ENCODE assay signal across 2 cellular contexts in genomic region chr2:172456002-172456401, GRCh38.
TF ChIP-seq lines count a peak whose summit lies in the region.

No MANE protein-coding gene starts in this region.

TF ChIP-seq in HCT116, 20 proteins besides CTCF, POLR2A, EP300 and RAD21:
- no peak for TF ChIP-seq CEBPB (IDR thresholded peaks at IDR 0.05; ENCODE audit: low read depth)
- TF ChIP-seq CBX3 (IDR thresholded peaks at IDR 0.05; ENCODE audit: low read depth): no peak
- no peak for TF ChIP-seq YY1 (IDR thresholded peaks at IDR 0.05; ENCODE audit: extremely low read depth, insufficient replicate concordance, low read depth, low read length)
- TF ChIP-seq, protein P1, sequence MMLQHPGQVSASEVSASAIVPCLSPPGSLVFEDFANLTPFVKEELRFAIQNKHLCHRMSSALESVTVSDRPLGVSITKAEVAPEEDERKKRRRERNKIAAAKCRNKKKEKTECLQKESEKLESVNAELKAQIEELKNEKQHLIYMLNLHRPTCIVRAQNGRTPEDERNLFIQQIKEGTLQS (IDR thresholded peaks at IDR 0.05): no peak
- no peak for TF ChIP-seq SP1 (IDR thresholded peaks at IDR 0.05; ENCODE audit: low read depth)
- TF ChIP-seq ZNF274 (IDR thresholded peaks at IDR 0.05; ENCODE audit: low read depth, low read length): no peak
- TF ChIP-seq TCF7L2 (IDR thresholded peaks at IDR 0.05; ENCODE audit: borderline replicate concordance, extremely low read depth, insufficient read depth, insufficient read length): no peak
- no peak for TF ChIP-seq JUND (IDR thresholded peaks at IDR 0.05)
- no peak for TF ChIP-seq ZFX (IDR thresholded peaks at IDR 0.05)
- TF ChIP-seq, protein P2, sequence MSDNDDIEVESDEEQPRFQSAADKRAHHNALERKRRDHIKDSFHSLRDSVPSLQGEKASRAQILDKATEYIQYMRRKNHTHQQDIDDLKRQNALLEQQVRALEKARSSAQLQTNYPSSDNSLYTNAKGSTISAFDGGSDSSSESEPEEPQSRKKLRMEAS (IDR thresholded peaks at IDR 0.05): no peak
- no peak for TF ChIP-seq EGR1 (IDR thresholded peaks at IDR 0.05; ENCODE audit: low read depth)
- no peak for TF ChIP-seq POLR2AphosphoS5 (IDR thresholded peaks at IDR 0.05; ENCODE audit: low read depth, low read length)
- TF ChIP-seq REST (IDR thresholded peaks at IDR 0.05; ENCODE audit: low read depth): no peak
- TF ChIP-seq EZH2 (IDR thresholded peaks at IDR 0.05): no peak
- no peak for TF ChIP-seq ZBTB33 (IDR thresholded peaks at IDR 0.05; ENCODE audit: extremely low read depth, insufficient replicate concordance, low read length)

TF ChIP-seq in HepG2, 621 proteins besides CTCF, POLR2A, EP300 and RAD21:
- TF ChIP-seq MTA1 (CRISPR knock-in tag; IDR thresholded peaks at IDR 0.05; ENCODE audit: borderline replicate concordance) (no peak), SMC3 (IDR thresholded peaks at IDR 0.05; ENCODE audit: low read length) (peak; percentile 27; the same call in 1 of the 2 replicates), SOX6 (IDR thresholded peaks at IDR 0.05) (no peak), SOX6 (CRISPR knock-in tag; IDR thresholded peaks at IDR 0.05) (0 out of 2 replicates have a peak, but pooled peaks have one; percentile 17)
